ENCODE assay signal across 8 cellular contexts in genomic region chr14:50860478-50861086, GRCh38. TPM values are rescaled to one million over a fixed set of nuclear protein-coding genes. Genes with fewer than 3 reads are reported as not detected.
DNase-seq lines count a peak whose midpoint lies in the region; ATAC-seq, FAIRE-seq and TF ChIP-seq lines count a peak whose summit lies in the region.

No MANE protein-coding gene starts in this region.

- H3K27ac ChIP-seq in HepG2 (ENCODE audit: extremely low read length, insufficient read depth, low read length), result no peak overlapping the region

- ATAC-seq in HG03280 (IDR thresholded peaks at IDR 0.05; ENCODE audit: unreplicated experiment) (peak; percentile 46), HepG2 (peak; percentile 39), HG03095 (IDR thresholded peaks at IDR 0.05; ENCODE audit: unreplicated experiment) (no peak)

- H3K79me2 ChIP-seq in HepG2 (ENCODE audit: insufficient read depth, low read length), result no peaks in the 10 kb centered on the region

- H3K9me3 Mint-ChIP-seq in activated CD4-positive, alpha-beta T cell treated with anti-CD3 and anti-CD28 coated beads, Interleukin-2, amount 10 ng/mL, durations not matched to agents 24 days and 14 days, result no peaks in the 10 kb centered on the region
- no peaks in the 10 kb centered on the region for H3K9me3 Mint-ChIP-seq in dendritic cell treated with granulocyte-macrophage colony-stimulating factor and Interleukin-4, amounts not matched to agents 40 ng/mL and 50 ng/mL, for 4 days

- H3K4me3 Mint-ChIP-seq in activated CD4-positive, alpha-beta T cell treated with anti-CD3 and anti-CD28 coated beads, Interleukin-2, amount 10 ng/mL, durations not matched to agents 24 days and 14 days, result peak overlapping the region; percentile 87
- peak overlapping the region; percentile 84 for H3K4me3 Mint-ChIP-seq in dendritic cell treated with granulocyte-macrophage colony-stimulating factor and Interleukin-4, amounts not matched to agents 40 ng/mL and 50 ng/mL, for 4 days

- peak overlapping the region; percentile 80 for H3K27ac Mint-ChIP-seq in activated CD4-positive, alpha-beta T cell treated with anti-CD3 and anti-CD28 coated beads, Interleukin-2, amount 10 ng/mL, durations not matched to agents 24 days and 14 days
- H3K27ac Mint-ChIP-seq in dendritic cell treated with granulocyte-macrophage colony-stimulating factor and Interleukin-4, amounts not matched to agents 40 ng/mL and 50 ng/mL, for 4 days, result peak overlapping the region; percentile 78

- no peaks in the 10 kb centered on the region for H3K9me3 ChIP-seq in HepG2 (ENCODE audit: low read length)

- peak overlapping the region; percentile 98 for H3K4me2 ChIP-seq in HepG2 (ENCODE audit: low read depth, low read length)

- peaks cover 15% of the 10 kb centered on the region for H3K4me1 Mint-ChIP-seq in activated CD4-positive, alpha-beta T cell treated with anti-CD3 and anti-CD28 coated beads, Interleukin-2, amount 10 ng/mL, durations not matched to agents 24 days and 14 days
- H3K4me1 Mint-ChIP-seq in dendritic cell treated with granulocyte-macrophage colony-stimulating factor and Interleukin-4, amounts not matched to agents 40 ng/mL and 50 ng/mL, for 4 days (ENCODE audit: low read depth), result peaks cover 12% of the 10 kb centered on the region

- TF ChIP-seq RAD21 in HepG2 (CRISPR knock-in tag; IDR thresholded peaks at IDR 0.05), result peak; percentile 24; the same call in 1 of the 2 replicates

- TF ChIP-seq POLR2A in HepG2 (IDR thresholded peaks at IDR 0.05; ENCODE audit: insufficient read depth in 1 of 2, low read depth in 2 of 2, low read length in 2 of 2), result no peak

- H3K4me1 ChIP-seq in HepG2 (ENCODE audit: insufficient read depth, low read length), result peaks cover 28% of the 10 kb centered on the region

- TF ChIP-seq EP300 in HepG2 (IDR thresholded peaks at IDR 0.05; ENCODE audit: low read depth in 2 of 2, low read length in 2 of 2) (no peak), HepG2 (CRISPR knock-in tag; IDR thresholded peaks at IDR 0.05; ENCODE audit: borderline replicate concordance) (no peak)

- peak; percentile 68 for TF ChIP-seq CTCF in HepG2 (CRISPR knock-in tag; IDR thresholded peaks at IDR 0.05)

- in situ Hi-C loops in HepG2 (cut with HindIII; ENCODE audit: extremely low pct_ligation_motif_present, low pct_unique_long_range_greater_than_20kb), result loop anchor here (5.0 kb wide), 1 partner anchor 78 kb away; no protein-coding TSS in a partner anchor

- DNase-seq in DMS 273 treated with DMSO at 0.1 percent for 48 hours (lab: John Stamatoyannopoulos, UW) (peak; percentile 58), NCI-H510A treated with DMSO at 0.1 percent for 48 hours (lab: John Stamatoyannopoulos, UW) (peak; percentile 94), HepG2 (ENCODE audit: low spot score) (peak; percentile 66)
- peak; percentile 96 for DNase-seq in activated CD4-positive, alpha-beta T cell treated with anti-CD3 and anti-CD28 coated beads, Interleukin-2, amount 10 ng/mL, durations not matched to agents 24 days and 14 days
- DNase-seq in stimulated activated CD4-positive, alpha-beta T cell treated with anti-CD3 and anti-CD28 coated beads, Interleukin-2, amount 100 ng/mL, for 4 hours (ENCODE audit: low read depth), result peak; percentile 81

- no TSS peak for BruUV-seq in HepG2 (replicated peaks; lab: Mats Ljungman, UMichigan)

- H3K27me3 Mint-ChIP-seq in activated CD4-positive, alpha-beta T cell treated with anti-CD3 and anti-CD28 coated beads, Interleukin-2, amount 10 ng/mL, durations not matched to agents 24 days and 14 days, result peaks cover 22% of the 10 kb centered on the region
- peaks cover 2% of the 10 kb centered on the region for H3K27me3 Mint-ChIP-seq in dendritic cell treated with granulocyte-macrophage colony-stimulating factor and Interleukin-4, amounts not matched to agents 40 ng/mL and 50 ng/mL, for 4 days

- peak; percentile 64 for FAIRE-seq in HepG2 (lab: Jason Lieb, UNC)

- H3K9ac ChIP-seq in HepG2 (ENCODE audit: insufficient read depth, low read depth, low read length), result peak overlapping the region; percentile 55; the same call in 1 of the 2 replicates

- no peaks in the 10 kb centered on the region for H3K36me3 Mint-ChIP-seq in activated CD4-positive, alpha-beta T cell treated with anti-CD3 and anti-CD28 coated beads, Interleukin-2, amount 10 ng/mL, durations not matched to agents 24 days and 14 days (ENCODE audit: low read depth)
- H3K36me3 Mint-ChIP-seq in dendritic cell treated with granulocyte-macrophage colony-stimulating factor and Interleukin-4, amounts not matched to agents 40 ng/mL and 50 ng/mL, for 4 days (ENCODE audit: low read depth), result no peaks in the 10 kb centered on the region

- H3K27me3 ChIP-seq in HepG2 (ENCODE audit: control insufficient read depth in 1 of 2, insufficient read depth in 2 of 2, low read length in 2 of 2), result 0 out of 5 replicates have a peak, but pooled peaks cover 0 to 3% of the 10 kb centered on the region in 2 experiments

- peak overlapping the region; percentile 49 to 93 (median 77) for H3K4me3 ChIP-seq in HepG2 (replicated peaks in 1 of 3; ENCODE audit: insufficient read depth in 1 of 3, low read depth in 2 of 3, low read length in 3 of 3)

- POLR2A ChIA-PET in HepG2 (lab: Yijun Ruan, JAX), result interaction anchor here (0.9 to 2.1 kb wide), 5 partner anchors 14 to 84 kb away, joined by 3 to 10 read pairs (median 4); partner anchors contain the start of gene PYGL

- no peak overlapping the region for H2AFZ ChIP-seq in HepG2 (ENCODE audit: low read length)

- CTCF ChIA-PET in HepG2 (lab: Yijun Ruan, JAX; ENCODE audit: low intra/inter-chr PET ratio, low total read pairs), result interaction anchor here (0.9 kb wide), 1 partner anchor 318 kb away, joined by 3 read pairs; no protein-coding TSS in a partner anchor

- no peaks in the 10 kb centered on the region for H4K20me1 ChIP-seq in HepG2 (ENCODE audit: insufficient read depth, low read length)

- H3K36me3 ChIP-seq in HepG2 (replicated peaks in 1 of 2; ENCODE audit: control insufficient read depth in 1 of 2, insufficient read depth in 2 of 2, low read length in 2 of 2), result no peaks in the 10 kb centered on the region

- WGBS in HepG2 (ENCODE audit: low lambda C conversion rate), result 4% methylated on average over 6 of the region's 6 CpGs

- intact Hi-C loops in activated CD4-positive, alpha-beta T cell treated with anti-CD3 and anti-CD28 coated beads, Interleukin-2, amount 10 ng/mL, durations not matched to agents 24 days and 14 days (cut with micrococcal nuclease), result loop anchor here (1.0 to 5.0 kb wide), 6 partner anchors 30 to 318 kb away; partner anchors contain the start of genes NIN and SAV1
- intact Hi-C loops in dendritic cell treated with granulocyte-macrophage colony-stimulating factor and Interleukin-4, amounts not matched to agents 40 ng/mL and 50 ng/mL, for 4 days (cut with micrococcal nuclease), result loop anchor here (2.0 to 5.0 kb wide), 2 partner anchors 30 to 83 kb away; partner anchors contain the start of gene NIN
- intact Hi-C loops in HepG2 (cut with micrococcal nuclease; ENCODE audit: unreplicated experiment), result loop anchor here (2.0 to 10.0 kb wide), 5 partner anchors 14 to 256 kb away; no protein-coding TSS in a partner anchor

RNA-seq across cellular contexts. Expression of gene ABHD12B, which starts 11.3 kb away (rescaled TPM):
- not detected in 2 replicates for total RNA-seq in activated CD4-positive, alpha-beta T cell treated with anti-CD3 and anti-CD28 coated beads, Interleukin-2, amount 10 ng/mL, durations not matched to agents 24 days and 14 days
- total RNA-seq in HepG2 (2016; rRNA removed; fragmentation: Illumina TruSeq; extraction: Trizol), result not detected in 2 replicates
- total RNA-seq in HepG2 (2016; cell fraction: cytosol; rRNA removed; fragmentation: Illumina TruSeq; extraction: Trizol; ENCODE audit: low read depth), result not detected in 2 replicates
- not detected in 2 replicates for total RNA-seq in HepG2 (2016; cell fraction: insoluble cytoplasmic fraction; rRNA removed; fragmentation: Illumina TruSeq; extraction: Trizol)
- total RNA-seq in HepG2 (2016; cell fraction: membrane; rRNA removed; fragmentation: Illumina TruSeq; extraction: Trizol), result not detected in 2 replicates
- total RNA-seq in HepG2 (2016; cell fraction: nucleus; rRNA removed; fragmentation: Illumina TruSeq; extraction: Trizol), result not detected in 2 replicates
- not detected in 2 replicates for polyA plus RNA-seq in HepG2 (2011; rRNA removed)
- not detected in 2 replicates for polyA plus RNA-seq in HepG2 (2011; cell fraction: cytosol; rRNA removed)
- not detected in 2 replicates for polyA plus RNA-seq in HepG2 (2011; cell fraction: nucleus; rRNA removed)
- polyA plus RNA-seq in HepG2 (2012), result 0.19 and 0.42 TPM in 2 replicates
- not detected in 2 replicates for polyA plus RNA-seq in HepG2 (2016; cell fraction: cytosol; fragmentation: Illumina TruSeq; extraction: Trizol; ENCODE audit: low read depth)
- not detected in 2 replicates for polyA plus RNA-seq in HepG2 (2016; cell fraction: insoluble cytoplasmic fraction; fragmentation: Illumina TruSeq; extraction: Trizol; ENCODE audit: low read depth)
- not detected in 2 replicates for polyA plus RNA-seq in HepG2 (2016; cell fraction: membrane; fragmentation: Illumina TruSeq; extraction: Trizol; ENCODE audit: low read depth)
- polyA plus RNA-seq in HepG2 (2016; cell fraction: nucleus; fragmentation: Illumina TruSeq; extraction: Trizol; ENCODE audit: insufficient read depth, low read depth), result not detected in 2 replicates
- not detected in 2 replicates for polyA minus RNA-seq in HepG2 (2011; rRNA and poly(A)+ RNA removed; ENCODE audit: low replicate concordance)
- not detected in 2 replicates for polyA minus RNA-seq in HepG2 (2011; cell fraction: cytosol; rRNA and poly(A)+ RNA removed)
- not detected in 2 replicates for polyA minus RNA-seq in HepG2 (2011; cell fraction: nucleus; rRNA and poly(A)+ RNA removed)

RNA-seq across cellular contexts. Expression of gene NIN, which starts 29.6 kb away (rescaled TPM):
- 40.2 and 43.1 TPM in 2 replicates for total RNA-seq in activated CD4-positive, alpha-beta T cell treated with anti-CD3 and anti-CD28 coated beads, Interleukin-2, amount 10 ng/mL, durations not matched to agents 24 days and 14 days
- 9.7 and 11.6 TPM in 2 replicates for total RNA-seq in HepG2 (2016; rRNA removed; fragmentation: Illumina TruSeq; extraction: Trizol)
- 2.4 and 2.5 TPM in 2 replicates for total RNA-seq in HepG2 (2016; cell fraction: cytosol; rRNA removed; fragmentation: Illumina TruSeq; extraction: Trizol; ENCODE audit: low read depth)
- 9.5 and 10.5 TPM in 2 replicates for total RNA-seq in HepG2 (2016; cell fraction: insoluble cytoplasmic fraction; rRNA removed; fragmentation: Illumina TruSeq; extraction: Trizol)
- 4.7 and 5.1 TPM in 2 replicates for total RNA-seq in HepG2 (2016; cell fraction: membrane; rRNA removed; fragmentation: Illumina TruSeq; extraction: Trizol)
- total RNA-seq in HepG2 (2016; cell fraction: nucleus; rRNA removed; fragmentation: Illumina TruSeq; extraction: Trizol), result 15.1 and 17.0 TPM in 2 replicates
- 2.5 and 2.8 TPM in 2 replicates for polyA plus RNA-seq in HepG2 (2011; rRNA removed)
- 1.1 and 2.0 TPM in 2 replicates for polyA plus RNA-seq in HepG2 (2011; cell fraction: cytosol; rRNA removed)
- 3.9 and 4.5 TPM in 2 replicates for polyA plus RNA-seq in HepG2 (2011; cell fraction: nucleus; rRNA removed)
- 3.0 and 5.9 TPM in 2 replicates for polyA plus RNA-seq in HepG2 (2012)
- 1.0 and 1.5 TPM in 2 replicates for polyA plus RNA-seq in HepG2 (2016; cell fraction: cytosol; fragmentation: Illumina TruSeq; extraction: Trizol; ENCODE audit: low read depth)
- polyA plus RNA-seq in HepG2 (2016; cell fraction: insoluble cytoplasmic fraction; fragmentation: Illumina TruSeq; extraction: Trizol; ENCODE audit: low read depth), result 5.5 and 6.0 TPM in 2 replicates
- 1.3 and 2.4 TPM in 2 replicates for polyA plus RNA-seq in HepG2 (2016; cell fraction: membrane; fragmentation: Illumina TruSeq; extraction: Trizol; ENCODE audit: low read depth)
- 9.0 and 13.1 TPM in 2 replicates for polyA plus RNA-seq in HepG2 (2016; cell fraction: nucleus; fragmentation: Illumina TruSeq; extraction: Trizol; ENCODE audit: insufficient read depth, low read depth)
- 11.8 and 30.5 TPM in 2 replicates for polyA minus RNA-seq in HepG2 (2011; rRNA and poly(A)+ RNA removed; ENCODE audit: low replicate concordance)
- 6.8 and 8.1 TPM in 2 replicates for polyA minus RNA-seq in HepG2 (2011; cell fraction: cytosol; rRNA and poly(A)+ RNA removed)
- polyA minus RNA-seq in HepG2 (2011; cell fraction: nucleus; rRNA and poly(A)+ RNA removed), result 19.8 and 20.9 TPM in 2 replicates
